In the genomic region with DNA sequence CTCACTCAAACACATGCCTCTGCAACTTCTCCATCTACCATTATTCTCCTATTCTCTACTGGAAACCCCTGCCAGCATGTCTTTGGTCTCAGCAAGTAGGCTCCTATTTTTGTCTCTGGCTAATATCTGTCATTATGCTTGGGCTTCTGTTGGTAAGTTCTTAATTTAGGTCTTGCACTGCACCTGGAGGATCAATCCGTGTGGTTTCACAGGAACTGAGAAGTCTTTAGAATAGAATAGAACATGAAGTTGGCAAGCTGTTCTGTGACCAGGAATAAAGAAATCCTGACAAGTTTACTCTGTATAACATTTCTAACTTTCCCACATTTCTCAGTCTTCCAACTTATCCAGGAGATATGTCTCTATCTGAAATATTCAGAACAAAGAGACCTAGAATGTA, we compare ENCODE assay signal across 20 cellular contexts.
"Had no signal": no experiment of that assay in that cellular context is flagged by ENCODE, and none has a peak within 500 bp of the region (broad histone marks: within the 10 kb centered on the region; RNA-seq: fewer than 3 reads in every experiment).

No MANE protein-coding gene starts in this region.

- H3K27ac ChIP-seq: RWPE1 had no signal

- DNase-seq: IMR-90, Karpas-422, KG1, MG63, NCI-H1092 treated with DMSO at 0.1 percent for 48 hours, NCI-H1417 treated with DMSO at 0.1 percent for 48 hours, NCI-H146, NCI-H1694 treated with DMSO at 0.1 percent for 48 hours, NCI-H1930, NCI-H2081, NCI-H2107, NCI-H2227 treated with DMSO at 0.1 percent for 48 hours, NCI-H524, NCI-H526 treated with DMSO at 0.1 percent for 48 hours, NCI-H748 treated with DMSO at 0.1 percent for 48 hours, SHP77, SK-N-SH, SW 1271 had no signal

- H3K9me3 ChIP-seq: MG63, SK-N-SH had no signal

- H3K9ac ChIP-seq: SK-N-SH had no signal

- H3K27me3 ChIP-seq: MG63 had no signal

- ATAC-seq: HepG2 had no signal

- H3K36me3 ChIP-seq: MG63 had no signal

- H3K4me2 ChIP-seq: SK-N-SH had no signal

- H3K4me3 ChIP-seq: MG63 had no signal
